Comparison of ENCODE assay signal across 8 cellular contexts in genomic region chr9:14030350-14030823, GRCh38.
A peak's percentile ranks its signal among the peaks of the same experiment; 100 is the strongest.
DNase-seq lines count a peak whose midpoint lies in the region; ATAC-seq, FAIRE-seq and TF ChIP-seq lines count a peak whose summit lies in the region.

No MANE protein-coding gene starts in this region.

- no peak for FAIRE-seq in GM19239 (lab: Jason Lieb, UNC)

- no TSS peak for BruUV-seq in A673 (replicated peaks; lab: Mats Ljungman, UMichigan)

- CTCF ChIA-PET in A673 (lab: Charles Lee), result interaction anchor here (0.6 kb wide), 1 partner anchor 631 kb away, joined by 3 read pairs; no protein-coding TSS in a partner anchor

- H3K9ac ChIP-seq in mucosa of rectum (ENCODE audit: low read depth in 1 of 2, low read length in 2 of 2), result no peak overlapping the region

- ATAC-seq in HG03097 (IDR thresholded peaks at IDR 0.05; ENCODE audit: low FRiP score, unreplicated experiment) (no peak), GM18502 (IDR thresholded peaks at IDR 0.05; ENCODE audit: poor library complexity, unreplicated experiment) (no peak)

- H3K27me3 ChIP-seq in A673 (replicated peaks; ENCODE audit: insufficient read depth, low read depth, low read length, poor library complexity) (no peaks in the 10 kb centered on the region), mucosa of rectum (ENCODE audit: control insufficient read depth in 2 of 2, insufficient read depth in 2 of 2, low read length in 2 of 2) (no peaks in the 10 kb centered on the region)

- no peaks in the 10 kb centered on the region for H3K36me3 ChIP-seq in A673 (ENCODE audit: insufficient read depth, low read length, poor library complexity, severe bottlenecking)
- no peaks in the 10 kb centered on the region for H3K36me3 ChIP-seq in mucosa of rectum (ENCODE audit: control insufficient read depth in 2 of 2, insufficient read depth in 2 of 2, low read length in 2 of 2)

- no peaks in the 10 kb centered on the region for H3K9me3 ChIP-seq in A673 (ENCODE audit: low read depth, low read length, poor library complexity, severe bottlenecking)
- H3K9me3 ChIP-seq in mucosa of rectum (ENCODE audit: control insufficient read depth in 2 of 2, low read length in 2 of 2), result no peaks in the 10 kb centered on the region

- H3K27ac ChIP-seq in A673 (ENCODE audit: low read depth, low read length, poor library complexity, severe bottlenecking) (peak overlapping the region; percentile 89), mucosa of rectum (ENCODE audit: low read depth in 2 of 2, low read length in 2 of 2) (peak overlapping the region; percentile 44 to 67)

- POLR2A ChIA-PET in A673 (lab: Charles Lee; ENCODE audit: low non-redundant PET), result no interaction called here

- TF ChIP-seq CTCF in A673 (conservative IDR thresholded peaks at IDR 0.05; ENCODE audit: low read depth, low read length) (no peak), cardiac fibroblast (IDR thresholded peaks at IDR 0.05; ENCODE audit: low read depth, low read length) (no peak)

- H3K4me3 ChIP-seq in A673 (ENCODE audit: low read depth, low read length, poor library complexity, severe bottlenecking) (peak overlapping the region; percentile 31), cardiac fibroblast (replicated peaks in 1 of 2; ENCODE audit: low read depth in 2 of 2, low read length in 2 of 2) (no peak overlapping the region), mucosa of rectum (ENCODE audit: low read length in 2 of 2) (peak overlapping the region in 1 of 2 donors; percentile 9)

- intact Hi-C loops in A673 (cut with micrococcal nuclease; ENCODE audit: unreplicated experiment), result loop anchor here (2.0 kb wide), 1 partner anchor 66 kb away; no protein-coding TSS in a partner anchor

- DNase-seq in A673 (ENCODE audit: low spot score) (peak; percentile 87), NCI-H1436 treated with DMSO at 0.1 percent for 48 hours (lab: John Stamatoyannopoulos, UW) (peak; percentile 65), cardiac fibroblast (ENCODE audit: low read depth in 2 of 2) (peak; percentile 75 to 94), GM19239 (ENCODE audit: insufficient read length, low spot score) (no peak), RPMI8226 (no peak)

- peaks cover 46% of the 10 kb centered on the region for H3K4me1 ChIP-seq in A673 (ENCODE audit: insufficient read depth, low read length, poor library complexity, severe bottlenecking)
- H3K4me1 ChIP-seq in mucosa of rectum (ENCODE audit: control insufficient read depth in 2 of 2, insufficient read depth in 2 of 2, low read length in 2 of 2), result peaks cover 8 to 16% of the 10 kb centered on the region in 2 donors

Comparison
In these comparisons a context has a peak if more than half of its experiments do, and no peak if none do; other contexts are left out.
1. DNase-seq: peak in A673 (single experiment), NCI-H1436 treated with DMSO at 0.1 percent for 48 hours (single experiment) and cardiac fibroblast (2 of 2); none in GM19239 (single experiment) and RPMI8226 (single experiment).